1 cellular context compared by ENCODE assay signal in the genomic region with DNA sequence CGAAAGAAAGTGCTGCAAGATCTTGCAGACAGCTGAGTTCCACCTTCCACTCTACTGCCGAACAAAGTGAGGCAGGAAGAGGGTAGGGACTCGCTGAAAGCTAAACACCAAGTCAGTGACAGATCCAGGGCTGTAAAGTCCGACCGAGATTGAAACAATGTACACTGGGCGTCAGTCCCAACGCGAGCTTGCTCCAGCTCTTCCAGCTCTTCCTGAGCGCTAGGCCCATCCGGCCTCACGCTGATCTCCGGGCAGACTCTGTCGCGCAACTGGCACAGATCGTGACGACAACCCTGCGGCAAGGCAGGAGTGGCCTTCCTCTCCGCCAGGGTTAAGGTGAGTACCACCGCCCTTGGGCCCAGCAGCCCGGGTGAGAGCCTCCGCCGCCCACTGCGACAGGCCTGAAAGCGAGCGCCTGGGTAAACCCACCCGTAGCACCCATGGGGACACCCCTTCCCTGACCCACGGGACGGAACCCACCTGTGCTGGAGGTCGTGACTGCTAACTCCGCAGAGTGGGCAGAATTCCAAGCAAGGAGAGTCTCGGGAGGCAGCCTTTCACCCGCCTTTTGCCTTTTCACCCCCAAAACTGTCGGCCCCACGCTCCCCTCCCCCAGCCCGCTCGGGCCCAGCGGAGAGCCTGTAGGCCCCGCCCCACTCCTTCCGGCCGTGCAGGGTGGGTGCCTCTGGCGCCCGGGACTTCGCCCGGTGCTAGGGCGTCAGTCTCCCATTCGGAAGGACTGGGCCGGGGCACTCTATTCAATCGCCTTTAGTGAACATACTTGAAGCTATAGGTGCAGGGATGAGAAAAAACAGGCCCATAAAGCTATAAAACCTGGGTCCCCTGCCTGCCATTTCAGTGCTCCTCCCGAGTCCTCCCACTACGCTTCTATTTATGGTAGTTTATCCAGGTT.
A peak's percentile ranks its signal among the peaks of the same experiment; 100 is the strongest.
TF ChIP-seq lines count a peak whose summit lies in the region.

A gene (plus strand): TSS at position 275 of the 913 bp plus-strand sequence.
A gene with protein sequence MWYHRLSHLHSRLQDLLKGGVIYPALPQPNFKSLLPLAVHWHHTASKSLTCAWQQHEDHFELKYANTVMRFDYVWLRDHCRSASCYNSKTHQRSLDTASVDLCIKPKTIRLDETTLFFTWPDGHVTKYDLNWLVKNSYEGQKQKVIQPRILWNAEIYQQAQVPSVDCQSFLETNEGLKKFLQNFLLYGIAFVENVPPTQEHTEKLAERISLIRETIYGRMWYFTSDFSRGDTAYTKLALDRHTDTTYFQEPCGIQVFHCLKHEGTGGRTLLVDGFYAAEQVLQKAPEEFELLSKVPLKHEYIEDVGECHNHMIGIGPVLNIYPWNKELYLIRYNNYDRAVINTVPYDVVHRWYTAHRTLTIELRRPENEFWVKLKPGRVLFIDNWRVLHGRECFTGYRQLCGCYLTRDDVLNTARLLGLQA (minus strand): TSS at position 641 of the 913 bp plus-strand sequence. CDS start 67,676 bp downstream, outside the sequence.

TF ChIP-seq in HepG2, 621 proteins besides CTCF, POLR2A, EP300 and RAD21 (continues in another document):
- TF ChIP-seq, protein P1, sequence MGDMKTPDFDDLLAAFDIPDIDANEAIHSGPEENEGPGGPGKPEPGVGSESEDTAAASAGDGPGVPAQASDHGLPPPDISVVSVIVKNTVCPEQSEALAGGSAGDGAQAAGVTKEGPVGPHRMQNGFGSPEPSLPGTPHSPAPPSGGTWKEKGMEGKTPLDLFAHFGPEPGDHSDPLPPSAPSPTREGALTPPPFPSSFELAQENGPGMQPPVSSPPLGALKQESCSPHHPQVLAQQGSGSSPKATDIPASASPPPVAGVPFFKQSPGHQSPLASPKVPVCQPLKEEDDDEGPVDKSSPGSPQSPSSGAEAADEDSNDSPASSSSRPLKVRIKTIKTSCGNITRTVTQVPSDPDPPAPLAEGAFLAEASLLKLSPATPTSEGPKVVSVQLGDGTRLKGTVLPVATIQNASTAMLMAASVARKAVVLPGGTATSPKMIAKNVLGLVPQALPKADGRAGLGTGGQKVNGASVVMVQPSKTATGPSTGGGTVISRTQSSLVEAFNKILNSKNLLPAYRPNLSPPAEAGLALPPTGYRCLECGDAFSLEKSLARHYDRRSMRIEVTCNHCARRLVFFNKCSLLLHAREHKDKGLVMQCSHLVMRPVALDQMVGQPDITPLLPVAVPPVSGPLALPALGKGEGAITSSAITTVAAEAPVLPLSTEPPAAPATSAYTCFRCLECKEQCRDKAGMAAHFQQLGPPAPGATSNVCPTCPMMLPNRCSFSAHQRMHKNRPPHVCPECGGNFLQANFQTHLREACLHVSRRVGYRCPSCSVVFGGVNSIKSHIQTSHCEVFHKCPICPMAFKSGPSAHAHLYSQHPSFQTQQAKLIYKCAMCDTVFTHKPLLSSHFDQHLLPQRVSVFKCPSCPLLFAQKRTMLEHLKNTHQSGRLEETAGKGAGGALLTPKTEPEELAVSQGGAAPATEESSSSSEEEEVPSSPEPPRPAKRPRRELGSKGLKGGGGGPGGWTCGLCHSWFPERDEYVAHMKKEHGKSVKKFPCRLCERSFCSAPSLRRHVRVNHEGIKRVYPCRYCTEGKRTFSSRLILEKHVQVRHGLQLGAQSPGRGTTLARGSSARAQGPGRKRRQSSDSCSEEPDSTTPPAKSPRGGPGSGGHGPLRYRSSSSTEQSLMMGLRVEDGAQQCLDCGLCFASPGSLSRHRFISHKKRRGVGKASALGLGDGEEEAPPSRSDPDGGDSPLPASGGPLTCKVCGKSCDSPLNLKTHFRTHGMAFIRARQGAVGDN (CRISPR knock-in tag; IDR thresholded peaks at IDR 0.05) = peak; percentile 78
- peak; percentile 29; the same call in 1 of the 2 replicates for TF ChIP-seq SP2 (CRISPR knock-in tag; IDR thresholded peaks at IDR 0.05)
- TF ChIP-seq MBNL3 (CRISPR knock-in tag; conservative IDR thresholded peaks at IDR 0.05) = no peak
- TF ChIP-seq ZNF446 (CRISPR knock-in tag; IDR thresholded peaks at IDR 0.05) = no peak
- 0 out of 2 replicates have a peak, but pooled peaks have one; percentile 52 for TF ChIP-seq ZNF749 (CRISPR knock-in tag; IDR thresholded peaks at IDR 0.05; ENCODE audit: borderline replicate concordance)
- TF ChIP-seq, protein P2, sequence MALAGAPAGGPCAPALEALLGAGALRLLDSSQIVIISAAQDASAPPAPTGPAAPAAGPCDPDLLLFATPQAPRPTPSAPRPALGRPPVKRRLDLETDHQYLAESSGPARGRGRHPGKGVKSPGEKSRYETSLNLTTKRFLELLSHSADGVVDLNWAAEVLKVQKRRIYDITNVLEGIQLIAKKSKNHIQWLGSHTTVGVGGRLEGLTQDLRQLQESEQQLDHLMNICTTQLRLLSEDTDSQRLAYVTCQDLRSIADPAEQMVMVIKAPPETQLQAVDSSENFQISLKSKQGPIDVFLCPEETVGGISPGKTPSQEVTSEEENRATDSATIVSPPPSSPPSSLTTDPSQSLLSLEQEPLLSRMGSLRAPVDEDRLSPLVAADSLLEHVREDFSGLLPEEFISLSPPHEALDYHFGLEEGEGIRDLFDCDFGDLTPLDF (CRISPR knock-in tag; IDR thresholded peaks at IDR 0.05) = no peak
- peak; percentile 39 for TF ChIP-seq IKZF4 (CRISPR knock-in tag; IDR thresholded peaks at IDR 0.05; ENCODE audit: borderline replicate concordance, low read depth, not compliant biosample characterization)
- TF ChIP-seq POLR2AphosphoS5 (IDR thresholded peaks at IDR 0.05; ENCODE audit: low read depth, low read length) = peak; percentile 46; the same call in 1 of the 2 replicates
- peak; percentile 22; the same call in 1 of the 2 replicates for TF ChIP-seq ZNF441 (CRISPR knock-in tag; IDR thresholded peaks at IDR 0.05; ENCODE audit: borderline replicate concordance)
- TF ChIP-seq FOXC1 (CRISPR knock-in tag; IDR thresholded peaks at IDR 0.05; ENCODE audit: borderline replicate concordance) = 0 out of 2 replicates have a peak, but pooled peaks have one; percentile 26
- TF ChIP-seq, protein P3, sequence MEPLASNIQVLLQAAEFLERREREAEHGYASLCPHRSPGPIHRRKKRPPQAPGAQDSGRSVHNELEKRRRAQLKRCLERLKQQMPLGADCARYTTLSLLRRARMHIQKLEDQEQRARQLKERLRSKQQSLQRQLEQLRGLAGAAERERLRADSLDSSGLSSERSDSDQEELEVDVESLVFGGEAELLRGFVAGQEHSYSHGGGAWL (CRISPR knock-in tag; IDR thresholded peaks at IDR 0.05) = peak; percentile 64; the same call in 1 of the 2 replicates
- TF ChIP-seq PHF20 (CRISPR knock-in tag; IDR thresholded peaks at IDR 0.05) = peak; percentile 55
- peak; percentile 56; the same call in 1 of the 2 replicates for TF ChIP-seq KAT8 (CRISPR knock-in tag; IDR thresholded peaks at IDR 0.05)
- TF ChIP-seq ERF (CRISPR knock-in tag; IDR thresholded peaks at IDR 0.05) = 0 out of 2 replicates have a peak, but pooled peaks have one; percentile 28
- peak; percentile 49; the same call in 1 of the 2 replicates for TF ChIP-seq SALL1 (CRISPR knock-in tag; IDR thresholded peaks at IDR 0.05)
- TF ChIP-seq FOXK1 (CRISPR knock-in tag; IDR thresholded peaks at IDR 0.05; ENCODE audit: borderline replicate concordance, low read depth) = 0 out of 2 replicates have a peak, but pooled peaks have one; percentile 22
- peak; percentile 66; the same call in 1 of the 2 replicates for TF ChIP-seq SPEN (CRISPR knock-in tag; IDR thresholded peaks at IDR 0.05; ENCODE audit: low read depth)
- TF ChIP-seq ZBTB20 (CRISPR knock-in tag; IDR thresholded peaks at IDR 0.05; ENCODE audit: borderline replicate concordance, low read depth) = peak; percentile 20; the same call in 1 of the 2 replicates
- TF ChIP-seq CREB1 (IDR thresholded peaks at IDR 0.05) = 0 out of 2 replicates have a peak, but pooled peaks have one; percentile 17
- TF ChIP-seq CREB1 (CRISPR knock-in tag; IDR thresholded peaks at IDR 0.05) = no peak
- 0 out of 2 replicates have a peak, but pooled peaks have one; percentile 18 for TF ChIP-seq ZNF121 (CRISPR knock-in tag; IDR thresholded peaks at IDR 0.05)
- TF ChIP-seq TRIM24 (CRISPR knock-in tag; IDR thresholded peaks at IDR 0.05) = no peak
- TF ChIP-seq, protein P4, sequence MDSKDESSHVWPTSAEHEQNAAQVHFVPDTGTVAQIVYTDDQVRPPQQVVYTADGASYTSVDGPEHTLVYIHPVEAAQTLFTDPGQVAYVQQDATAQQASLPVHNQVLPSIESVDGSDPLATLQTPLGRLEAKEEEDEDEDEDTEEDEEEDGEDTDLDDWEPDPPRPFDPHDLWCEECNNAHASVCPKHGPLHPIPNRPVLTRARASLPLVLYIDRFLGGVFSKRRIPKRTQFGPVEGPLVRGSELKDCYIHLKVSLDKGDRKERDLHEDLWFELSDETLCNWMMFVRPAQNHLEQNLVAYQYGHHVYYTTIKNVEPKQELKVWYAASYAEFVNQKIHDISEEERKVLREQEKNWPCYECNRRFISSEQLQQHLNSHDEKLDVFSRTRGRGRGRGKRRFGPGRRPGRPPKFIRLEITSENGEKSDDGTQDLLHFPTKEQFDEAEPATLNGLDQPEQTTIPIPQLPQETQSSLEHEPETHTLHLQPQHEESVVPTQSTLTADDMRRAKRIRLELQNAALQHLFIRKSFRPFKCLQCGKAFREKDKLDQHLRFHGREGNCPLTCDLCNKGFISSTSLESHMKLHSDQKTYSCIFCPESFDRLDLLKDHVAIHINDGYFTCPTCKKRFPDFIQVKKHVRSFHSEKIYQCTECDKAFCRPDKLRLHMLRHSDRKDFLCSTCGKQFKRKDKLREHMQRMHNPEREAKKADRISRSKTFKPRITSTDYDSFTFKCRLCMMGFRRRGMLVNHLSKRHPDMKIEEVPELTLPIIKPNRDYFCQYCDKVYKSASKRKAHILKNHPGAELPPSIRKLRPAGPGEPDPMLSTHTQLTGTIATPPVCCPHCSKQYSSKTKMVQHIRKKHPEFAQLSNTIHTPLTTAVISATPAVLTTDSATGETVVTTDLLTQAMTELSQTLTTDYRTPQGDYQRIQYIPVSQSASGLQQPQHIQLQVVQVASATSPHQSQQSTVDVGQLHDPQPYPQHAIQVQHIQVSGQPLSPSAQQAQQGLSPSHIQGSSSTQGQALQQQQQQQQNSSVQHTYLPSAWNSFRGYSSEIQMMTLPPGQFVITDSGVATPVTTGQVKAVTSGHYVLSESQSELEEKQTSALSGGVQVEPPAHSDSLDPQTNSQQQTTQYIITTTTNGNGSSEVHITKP (CRISPR knock-in tag; IDR thresholded peaks at IDR 0.05; ENCODE audit: low read depth) = peak; percentile 57; the same call in 1 of the 2 replicates
- TF ChIP-seq ZNF292 (CRISPR knock-in tag; IDR thresholded peaks at IDR 0.05; ENCODE audit: borderline replicate concordance, low read depth) = peak; percentile 56; the same call in 1 of the 2 replicates
- TF ChIP-seq ZNF841 (CRISPR knock-in tag; IDR thresholded peaks at IDR 0.05; ENCODE audit: borderline replicate concordance) = no peak
- TF ChIP-seq, protein P5, sequence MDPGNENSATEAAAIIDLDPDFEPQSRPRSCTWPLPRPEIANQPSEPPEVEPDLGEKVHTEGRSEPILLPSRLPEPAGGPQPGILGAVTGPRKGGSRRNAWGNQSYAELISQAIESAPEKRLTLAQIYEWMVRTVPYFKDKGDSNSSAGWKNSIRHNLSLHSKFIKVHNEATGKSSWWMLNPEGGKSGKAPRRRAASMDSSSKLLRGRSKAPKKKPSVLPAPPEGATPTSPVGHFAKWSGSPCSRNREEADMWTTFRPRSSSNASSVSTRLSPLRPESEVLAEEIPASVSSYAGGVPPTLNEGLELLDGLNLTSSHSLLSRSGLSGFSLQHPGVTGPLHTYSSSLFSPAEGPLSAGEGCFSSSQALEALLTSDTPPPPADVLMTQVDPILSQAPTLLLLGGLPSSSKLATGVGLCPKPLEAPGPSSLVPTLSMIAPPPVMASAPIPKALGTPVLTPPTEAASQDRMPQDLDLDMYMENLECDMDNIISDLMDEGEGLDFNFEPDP (CRISPR knock-in tag; conservative IDR thresholded peaks at IDR 0.05) = 0 out of 2 replicates have a peak, but pooled peaks have one; percentile 42
- TF ChIP-seq ETV5 (CRISPR knock-in tag; IDR thresholded peaks at IDR 0.05; ENCODE audit: borderline replicate concordance) = 0 out of 2 replicates have a peak, but pooled peaks have one; percentile 27
- TF ChIP-seq, protein P6, sequence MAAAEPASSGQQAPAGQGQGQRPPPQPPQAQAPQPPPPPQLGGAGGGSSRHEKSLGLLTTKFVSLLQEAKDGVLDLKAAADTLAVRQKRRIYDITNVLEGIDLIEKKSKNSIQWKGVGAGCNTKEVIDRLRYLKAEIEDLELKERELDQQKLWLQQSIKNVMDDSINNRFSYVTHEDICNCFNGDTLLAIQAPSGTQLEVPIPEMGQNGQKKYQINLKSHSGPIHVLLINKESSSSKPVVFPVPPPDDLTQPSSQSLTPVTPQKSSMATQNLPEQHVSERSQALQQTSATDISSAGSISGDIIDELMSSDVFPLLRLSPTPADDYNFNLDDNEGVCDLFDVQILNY (CRISPR knock-in tag; conservative IDR thresholded peaks at IDR 0.05) = 0 out of 2 replicates have a peak, but pooled peaks have one; percentile 36
- 0 out of 2 replicates have a peak, but pooled peaks have one; percentile 18 for TF ChIP-seq ZNF768 (CRISPR knock-in tag; IDR thresholded peaks at IDR 0.05)
- peak; percentile 61; the same call in 1 of the 2 replicates for TF ChIP-seq KLF6 (CRISPR knock-in tag; IDR thresholded peaks at IDR 0.05)
- peak; percentile 5; the same call in 1 of the 2 replicates for TF ChIP-seq LCORL (IDR thresholded peaks at IDR 0.05)
- TF ChIP-seq LCORL (CRISPR knock-in tag; IDR thresholded peaks at IDR 0.05) = peak; percentile 54; the same call in 1 of the 2 replicates
- TF ChIP-seq MEIS1 (CRISPR knock-in tag; IDR thresholded peaks at IDR 0.05; ENCODE audit: borderline replicate concordance) = no peak
- no peak for TF ChIP-seq ZNF326 (CRISPR knock-in tag; IDR thresholded peaks at IDR 0.05; ENCODE audit: borderline replicate concordance)
- TF ChIP-seq GABPB1 (CRISPR knock-in tag; IDR thresholded peaks at IDR 0.05) = peak; percentile 88
- TF ChIP-seq, protein P7, sequence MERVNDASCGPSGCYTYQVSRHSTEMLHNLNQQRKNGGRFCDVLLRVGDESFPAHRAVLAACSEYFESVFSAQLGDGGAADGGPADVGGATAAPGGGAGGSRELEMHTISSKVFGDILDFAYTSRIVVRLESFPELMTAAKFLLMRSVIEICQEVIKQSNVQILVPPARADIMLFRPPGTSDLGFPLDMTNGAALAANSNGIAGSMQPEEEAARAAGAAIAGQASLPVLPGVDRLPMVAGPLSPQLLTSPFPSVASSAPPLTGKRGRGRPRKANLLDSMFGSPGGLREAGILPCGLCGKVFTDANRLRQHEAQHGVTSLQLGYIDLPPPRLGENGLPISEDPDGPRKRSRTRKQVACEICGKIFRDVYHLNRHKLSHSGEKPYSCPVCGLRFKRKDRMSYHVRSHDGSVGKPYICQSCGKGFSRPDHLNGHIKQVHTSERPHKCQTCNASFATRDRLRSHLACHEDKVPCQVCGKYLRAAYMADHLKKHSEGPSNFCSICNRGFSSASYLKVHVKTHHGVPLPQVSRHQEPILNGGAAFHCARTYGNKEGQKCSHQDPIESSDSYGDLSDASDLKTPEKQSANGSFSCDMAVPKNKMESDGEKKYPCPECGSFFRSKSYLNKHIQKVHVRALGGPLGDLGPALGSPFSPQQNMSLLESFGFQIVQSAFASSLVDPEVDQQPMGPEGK (CRISPR knock-in tag; IDR thresholded peaks at IDR 0.05) = peak; percentile 41; the same call in 1 of the 2 replicates
- TF ChIP-seq GATAD2A (CRISPR knock-in tag; IDR thresholded peaks at IDR 0.05) = 0 out of 2 replicates have a peak, but pooled peaks have one; percentile 14
- 0 out of 2 replicates have a peak, but pooled peaks have one; percentile 37 for TF ChIP-seq MYC (CRISPR knock-in tag; IDR thresholded peaks at IDR 0.05; ENCODE audit: borderline replicate concordance)
- TF ChIP-seq SIX4 (CRISPR knock-in tag; IDR thresholded peaks at IDR 0.05) = no peak
- TF ChIP-seq POLR2G (IDR thresholded peaks at IDR 0.05; ENCODE audit: low read depth, low read length) = peak; percentile 66
